1 cellular context compared by ENCODE assay signal in the genomic region with DNA sequence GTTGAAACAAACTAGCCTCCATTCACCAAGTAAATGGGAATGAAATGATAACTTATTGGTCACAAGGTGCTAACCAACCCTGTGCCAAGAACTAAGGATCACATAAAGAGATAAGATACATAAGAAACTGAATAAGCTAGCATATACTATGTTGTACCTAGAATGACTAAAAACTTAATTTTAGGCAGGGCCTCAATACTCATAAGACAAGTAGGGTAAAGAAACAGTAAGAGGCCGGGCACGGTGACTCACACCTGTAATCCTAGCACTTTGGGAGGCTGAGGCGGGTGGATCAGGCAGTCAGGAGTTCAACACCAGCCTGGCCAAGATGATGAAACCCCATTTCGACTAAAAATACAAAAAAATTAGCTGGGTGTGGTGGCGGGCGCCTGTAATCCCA.
TF ChIP-seq lines count a peak whose summit lies in the region.

No MANE protein-coding gene starts in this region.

TF ChIP-seq in HepG2, 621 proteins besides CTCF, POLR2A, EP300 and RAD21:
- TF ChIP-seq, protein P1, sequence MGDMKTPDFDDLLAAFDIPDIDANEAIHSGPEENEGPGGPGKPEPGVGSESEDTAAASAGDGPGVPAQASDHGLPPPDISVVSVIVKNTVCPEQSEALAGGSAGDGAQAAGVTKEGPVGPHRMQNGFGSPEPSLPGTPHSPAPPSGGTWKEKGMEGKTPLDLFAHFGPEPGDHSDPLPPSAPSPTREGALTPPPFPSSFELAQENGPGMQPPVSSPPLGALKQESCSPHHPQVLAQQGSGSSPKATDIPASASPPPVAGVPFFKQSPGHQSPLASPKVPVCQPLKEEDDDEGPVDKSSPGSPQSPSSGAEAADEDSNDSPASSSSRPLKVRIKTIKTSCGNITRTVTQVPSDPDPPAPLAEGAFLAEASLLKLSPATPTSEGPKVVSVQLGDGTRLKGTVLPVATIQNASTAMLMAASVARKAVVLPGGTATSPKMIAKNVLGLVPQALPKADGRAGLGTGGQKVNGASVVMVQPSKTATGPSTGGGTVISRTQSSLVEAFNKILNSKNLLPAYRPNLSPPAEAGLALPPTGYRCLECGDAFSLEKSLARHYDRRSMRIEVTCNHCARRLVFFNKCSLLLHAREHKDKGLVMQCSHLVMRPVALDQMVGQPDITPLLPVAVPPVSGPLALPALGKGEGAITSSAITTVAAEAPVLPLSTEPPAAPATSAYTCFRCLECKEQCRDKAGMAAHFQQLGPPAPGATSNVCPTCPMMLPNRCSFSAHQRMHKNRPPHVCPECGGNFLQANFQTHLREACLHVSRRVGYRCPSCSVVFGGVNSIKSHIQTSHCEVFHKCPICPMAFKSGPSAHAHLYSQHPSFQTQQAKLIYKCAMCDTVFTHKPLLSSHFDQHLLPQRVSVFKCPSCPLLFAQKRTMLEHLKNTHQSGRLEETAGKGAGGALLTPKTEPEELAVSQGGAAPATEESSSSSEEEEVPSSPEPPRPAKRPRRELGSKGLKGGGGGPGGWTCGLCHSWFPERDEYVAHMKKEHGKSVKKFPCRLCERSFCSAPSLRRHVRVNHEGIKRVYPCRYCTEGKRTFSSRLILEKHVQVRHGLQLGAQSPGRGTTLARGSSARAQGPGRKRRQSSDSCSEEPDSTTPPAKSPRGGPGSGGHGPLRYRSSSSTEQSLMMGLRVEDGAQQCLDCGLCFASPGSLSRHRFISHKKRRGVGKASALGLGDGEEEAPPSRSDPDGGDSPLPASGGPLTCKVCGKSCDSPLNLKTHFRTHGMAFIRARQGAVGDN (CRISPR knock-in tag; IDR thresholded peaks at IDR 0.05) = no peak
- no peak for TF ChIP-seq ZNF703 (CRISPR knock-in tag; IDR thresholded peaks at IDR 0.05; ENCODE audit: borderline replicate concordance)
- TF ChIP-seq ZNF101 (CRISPR knock-in tag; IDR thresholded peaks at IDR 0.05; ENCODE audit: borderline replicate concordance, low read depth) = no peak
- TF ChIP-seq ZNF605 (CRISPR knock-in tag; IDR thresholded peaks at IDR 0.05) = no peak
- TF ChIP-seq, protein P2, sequence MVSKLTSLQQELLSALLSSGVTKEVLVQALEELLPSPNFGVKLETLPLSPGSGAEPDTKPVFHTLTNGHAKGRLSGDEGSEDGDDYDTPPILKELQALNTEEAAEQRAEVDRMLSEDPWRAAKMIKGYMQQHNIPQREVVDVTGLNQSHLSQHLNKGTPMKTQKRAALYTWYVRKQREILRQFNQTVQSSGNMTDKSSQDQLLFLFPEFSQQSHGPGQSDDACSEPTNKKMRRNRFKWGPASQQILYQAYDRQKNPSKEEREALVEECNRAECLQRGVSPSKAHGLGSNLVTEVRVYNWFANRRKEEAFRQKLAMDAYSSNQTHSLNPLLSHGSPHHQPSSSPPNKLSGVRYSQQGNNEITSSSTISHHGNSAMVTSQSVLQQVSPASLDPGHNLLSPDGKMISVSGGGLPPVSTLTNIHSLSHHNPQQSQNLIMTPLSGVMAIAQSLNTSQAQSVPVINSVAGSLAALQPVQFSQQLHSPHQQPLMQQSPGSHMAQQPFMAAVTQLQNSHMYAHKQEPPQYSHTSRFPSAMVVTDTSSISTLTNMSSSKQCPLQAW (CRISPR knock-in tag; IDR thresholded peaks at IDR 0.05) = no peak
- TF ChIP-seq MYNN (CRISPR knock-in tag; IDR thresholded peaks at IDR 0.05; ENCODE audit: low read depth) = no peak
- TF ChIP-seq ZNF292 (CRISPR knock-in tag; IDR thresholded peaks at IDR 0.05; ENCODE audit: borderline replicate concordance, low read depth) = no peak
- TF ChIP-seq ZMAT3 (CRISPR knock-in tag; conservative IDR thresholded peaks at IDR 0.05) = no peak
- TF ChIP-seq ZNF547 (CRISPR knock-in tag; IDR thresholded peaks at IDR 0.05) = no peak
- no peak for TF ChIP-seq ZMYM3 (CRISPR knock-in tag; IDR thresholded peaks at IDR 0.05)
- TF ChIP-seq SRSF1 (optimal IDR thresholded peaks at IDR 0.05; ENCODE audit: low read depth, low read length) = no peak
- no peak for TF ChIP-seq ZBTB7B (CRISPR knock-in tag; IDR thresholded peaks at IDR 0.05)
- no peak for TF ChIP-seq MAFK (conservative IDR thresholded peaks at IDR 0.05 in 1 of 2, IDR thresholded peaks at IDR 0.05 in 1 of 2; ENCODE audit: low read length in 2 of 2)
- TF ChIP-seq, protein P3, sequence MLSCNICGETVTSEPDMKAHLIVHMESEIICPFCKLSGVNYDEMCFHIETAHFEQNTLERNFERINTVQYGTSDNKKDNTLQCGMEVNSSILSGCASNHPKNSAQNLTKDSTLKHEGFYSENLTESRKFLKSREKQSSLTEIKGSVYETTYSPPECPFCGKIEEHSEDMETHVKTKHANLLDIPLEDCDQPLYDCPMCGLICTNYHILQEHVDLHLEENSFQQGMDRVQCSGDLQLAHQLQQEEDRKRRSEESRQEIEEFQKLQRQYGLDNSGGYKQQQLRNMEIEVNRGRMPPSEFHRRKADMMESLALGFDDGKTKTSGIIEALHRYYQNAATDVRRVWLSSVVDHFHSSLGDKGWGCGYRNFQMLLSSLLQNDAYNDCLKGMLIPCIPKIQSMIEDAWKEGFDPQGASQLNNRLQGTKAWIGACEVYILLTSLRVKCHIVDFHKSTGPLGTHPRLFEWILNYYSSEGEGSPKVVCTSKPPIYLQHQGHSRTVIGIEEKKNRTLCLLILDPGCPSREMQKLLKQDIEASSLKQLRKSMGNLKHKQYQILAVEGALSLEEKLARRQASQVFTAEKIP (CRISPR knock-in tag; IDR thresholded peaks at IDR 0.05; ENCODE audit: borderline replicate concordance) = no peak
